Comparison of ENCODE assay signal across 9 cellular contexts in genomic region chr5:90475436-90475980, GRCh38. TPM values are rescaled to one million over a fixed set of nuclear protein-coding genes. Genes with fewer than 3 reads are reported as not detected.
DNase-seq lines count a peak whose midpoint lies in the region; ATAC-seq, FAIRE-seq and TF ChIP-seq lines count a peak whose summit lies in the region.
"Had no signal": no experiment of that assay in that cellular context is flagged by ENCODE, and none has a peak within 500 bp of the region (broad histone marks: within the 10 kb centered on the region; RNA-seq: fewer than 3 reads in every experiment).

No MANE protein-coding gene starts in this region.

- peaks cover 11% of the 10 kb centered on the region for H3K36me3 Mint-ChIP-seq in activated T-helper 17 cell treated with anti-CD3 and anti-CD28 coated beads, Interleukin-2, amount 50 U/mL, for 72 hours (ENCODE audit: low read depth)

- H3K27me3 Mint-ChIP-seq in activated T-helper 17 cell treated with anti-CD3 and anti-CD28 coated beads, Interleukin-2, amount 50 U/mL, for 72 hours, result no peaks in the 10 kb centered on the region

- H3K4me1 ChIP-seq in A549 (peaks cover 13% of the 10 kb centered on the region), HEK293 (ENCODE audit: control insufficient read depth, insufficient read depth, low read length) (no peaks in the 10 kb centered on the region)

- peaks cover 9% of the 10 kb centered on the region for H3K4me1 Mint-ChIP-seq in activated T-helper 17 cell treated with anti-CD3 and anti-CD28 coated beads, Interleukin-2, amount 50 U/mL, for 72 hours

- TF ChIP-seq POLR2A in A549 (IDR thresholded peaks at IDR 0.05; ENCODE audit: low read length), result no peak

- H3K9me3 Mint-ChIP-seq in activated T-helper 17 cell treated with anti-CD3 and anti-CD28 coated beads, Interleukin-2, amount 50 U/mL, for 72 hours, result no peaks in the 10 kb centered on the region

- H3K27ac ChIP-seq in A549 (peak overlapping the region; percentile 92 to 94), HEK293 (ENCODE audit: extremely low read depth, low read depth, low read length) (no peak overlapping the region)

- FAIRE-seq in A549 (lab: Jason Lieb, UNC), result no peak

- peak overlapping the region; percentile 98 for H3K4me3 Mint-ChIP-seq in activated T-helper 17 cell treated with anti-CD3 and anti-CD28 coated beads, Interleukin-2, amount 50 U/mL, for 72 hours

- no peak for ATAC-seq in A549
- no peak for ATAC-seq in activated T-helper 17 cell treated with anti-CD3 and anti-CD28 coated beads, Interleukin-2, amount 50 U/mL, for 72 hours (replicated peaks)
- no peak for ATAC-seq in HG03457 (IDR thresholded peaks at IDR 0.05; ENCODE audit: unreplicated experiment)
- ATAC-seq in HG02981 (IDR thresholded peaks at IDR 0.05; ENCODE audit: unreplicated experiment), result no peak

- no peak for TF ChIP-seq EP300 in A549 (IDR thresholded peaks at IDR 0.05)

- H3K27me3 ChIP-seq in kidney epithelial cell (ENCODE audit: control insufficient read depth, insufficient read depth, low read length), result no peaks in the 10 kb centered on the region
- H3K27me3 ChIP-seq: ovary had no signal

- no peaks in the 10 kb centered on the region for H3K9me3 ChIP-seq in A549
- H3K9me3 ChIP-seq in HEK293 (ENCODE audit: control insufficient read depth, insufficient read depth, low read depth, low read length), result no peaks in the 10 kb centered on the region
- H3K9me3 ChIP-seq: ovary had no signal

- TF ChIP-seq RAD21 in A549 (conservative IDR thresholded peaks at IDR 0.05 in 1 of 2, IDR thresholded peaks at IDR 0.05 in 1 of 2), result no peak

- CTCF ChIA-PET in A549 (lab: Yijun Ruan, JAX) (interaction anchor here (1.1 to 1.7 kb wide), 5 partner anchors 9 to 55 kb away, joined by 3 to 5 read pairs (median 5); partner anchors contain the start of gene LYSMD3), HEK293 (lab: Yijun Ruan, JAX) (interaction anchor here (0.7 to 1.8 kb wide), 6 partner anchors 9 to 308 kb away, joined by 3 to 9 read pairs (median 4); no protein-coding TSS in a partner anchor)

- peak overlapping the region; percentile 91 for H3K4me2 ChIP-seq in A549

- H3K4me3 ChIP-seq in A549, result peak overlapping the region; percentile 80
- no peak overlapping the region for H3K4me3 ChIP-seq in HEK293 (ENCODE audit: low read depth, low read length)
- peak overlapping the region; percentile 70 for H3K4me3 ChIP-seq in kidney epithelial cell (ENCODE audit: low read depth, low read length)

- no peak for DNase-seq in A549 (ENCODE audit: low read depth in 1 of 2, low spot score in 1 of 2)
- DNase-seq in kidney epithelial cell (ENCODE audit: low read depth), result no peak
- DNase-seq in KBM-7, result no peak
- DNase-seq in activated naive CD4-positive, alpha-beta T cell treated with anti-CD3 and anti-CD28 coated beads, Interleukin-2, amount 50 U/mL, for 16 hours, result no peak

- no peaks in the 10 kb centered on the region for H3K36me3 ChIP-seq in HEK293 (ENCODE audit: control insufficient read depth in 2 of 2, insufficient read depth in 1 of 2, low read length in 2 of 2)
- H3K36me3 ChIP-seq in kidney epithelial cell (ENCODE audit: control insufficient read depth, insufficient read depth, low read length), result no peaks in the 10 kb centered on the region
- H3K36me3 ChIP-seq: ovary had no signal

- no peak overlapping the region for H3K27ac Mint-ChIP-seq in activated T-helper 17 cell treated with anti-CD3 and anti-CD28 coated beads, Interleukin-2, amount 50 U/mL, for 72 hours

- in situ Hi-C loops in KBM-7 (cut with MboI; ENCODE audit: low pct_unique_long_range_greater_than_20kb, low sequenced_read_pairs), result no loop called here

- no peak for TF ChIP-seq CTCF in A549 (IDR thresholded peaks at IDR 0.05)
- TF ChIP-seq CTCF in HEK293 (tag by site-specific recombination; IDR thresholded peaks at IDR 0.05), result no peak
- no peak for TF ChIP-seq CTCF in kidney epithelial cell (IDR thresholded peaks at IDR 0.05; ENCODE audit: insufficient read depth, low read length, poor library complexity, severe bottlenecking)

- POLR2A ChIA-PET in A549 (lab: Yijun Ruan, JAX), result interaction anchor here (1.6 to 3.8 kb wide), 4 partner anchors 11 to 66 kb away, joined by 5 to 46 read pairs (median 13); partner anchors contain the start of genes CETN3 and LYSMD3
- POLR2A ChIA-PET in HEK293 (lab: Yijun Ruan, JAX), result interaction anchor here (0.9 to 1.8 kb wide), 6 partner anchors 12 to 66 kb away, joined by 3 to 15 read pairs (median 4); partner anchors contain the start of gene CETN3

- WGBS in A549 (ENCODE audit: missing lambda C conversion rate), result 83% methylated on average over 17 of the region's 17 CpGs

TF ChIP-seq in A549, 52 proteins besides CTCF, POLR2A, EP300 and RAD21:
- TF ChIP-seq RCOR1 (IDR thresholded peaks at IDR 0.05; ENCODE audit: low read depth, low read length) (no peak), FOXS1 (CRISPR knock-in tag; IDR thresholded peaks at IDR 0.05) (no peak)
- TF ChIP-seq, protein P1, sequence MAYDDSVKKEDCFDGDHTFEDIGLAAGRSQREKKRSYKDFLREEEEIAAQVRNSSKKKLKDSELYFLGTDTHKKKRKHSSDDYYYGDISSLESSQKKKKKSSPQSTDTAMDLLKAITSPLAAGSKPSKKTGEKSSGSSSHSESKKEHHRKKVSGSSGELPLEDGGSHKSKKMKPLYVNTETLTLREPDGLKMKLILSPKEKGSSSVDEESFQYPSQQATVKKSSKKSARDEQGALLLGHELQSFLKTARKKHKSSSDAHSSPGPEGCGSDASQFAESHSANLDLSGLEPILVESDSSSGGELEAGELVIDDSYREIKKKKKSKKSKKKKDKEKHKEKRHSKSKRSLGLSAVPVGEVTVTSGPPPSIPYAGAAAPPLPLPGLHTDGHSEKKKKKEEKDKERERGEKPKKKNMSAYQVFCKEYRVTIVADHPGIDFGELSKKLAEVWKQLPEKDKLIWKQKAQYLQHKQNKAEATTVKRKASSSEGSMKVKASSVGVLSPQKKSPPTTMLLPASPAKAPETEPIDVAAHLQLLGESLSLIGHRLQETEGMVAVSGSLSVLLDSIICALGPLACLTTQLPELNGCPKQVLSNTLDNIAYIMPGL (CRISPR knock-in tag; IDR thresholded peaks at IDR 0.05; ENCODE audit: borderline replicate concordance), result no peak

TF ChIP-seq in HEK293, 187 proteins besides CTCF, POLR2A, EP300 and RAD21:
- TF ChIP-seq KLF8 (tag by site-specific recombination; IDR thresholded peaks at IDR 0.05) (no peak), ZNF510 (tag by site-specific recombination; IDR thresholded peaks at IDR 0.05; ENCODE audit: insufficient replicate concordance) (no peak), ZNF155 (tag by site-specific recombination; IDR thresholded peaks at IDR 0.05) (no peak), ZNF639 (tag by site-specific recombination; IDR thresholded peaks at IDR 0.05) (no peak), ZNF19 (tag by site-specific recombination; IDR thresholded peaks at IDR 0.05; ENCODE audit: low read depth) (no peak), ZNF561 (tag by site-specific recombination; IDR thresholded peaks at IDR 0.05; ENCODE audit: borderline replicate concordance) (no peak), ZNF433 (tag by site-specific recombination; IDR thresholded peaks at IDR 0.05; ENCODE audit: low read depth) (no peak), KLF7 (tag by site-specific recombination; IDR thresholded peaks at IDR 0.05; ENCODE audit: borderline replicate concordance) (peak; percentile 25; the same call in 1 of the 2 replicates), ZNF473 (tag by site-specific recombination; IDR thresholded peaks at IDR 0.05) (no peak), ZNF221 (tag by site-specific recombination; IDR thresholded peaks at IDR 0.05; ENCODE audit: borderline replicate concordance) (no peak), KLF1 (tag by site-specific recombination; IDR thresholded peaks at IDR 0.05) (0 out of 2 replicates have a peak, but pooled peaks have one; percentile 32), ZNF610 (tag by site-specific recombination; IDR thresholded peaks at IDR 0.05; ENCODE audit: borderline replicate concordance) (no peak)

RNA-seq across cellular contexts. Expression of gene POLR3G, which starts 0.8 kb away (rescaled TPM):
- polyA plus RNA-seq in A549 (2011; rRNA removed) (15.7 and 22.6 TPM in 2 replicates), A549 (2017; fragmentation: RNase III; extraction: RNeasy Plus Mini Kit Qiagen cat#74134 plus additional on column Dnase treatment) (11.6 to 17.5 TPM (median 11.7 TPM) in 3 replicates)
- 18.5 and 28.6 TPM in 2 replicates for polyA plus RNA-seq in A549 (2012; cell fraction: cytosol; rRNA removed)
- polyA plus RNA-seq in A549 (2012; cell fraction: nucleus; rRNA removed), result 13.6 and 21.8 TPM in 2 replicates
- 2.4 and 3.5 TPM in 2 replicates for polyA minus RNA-seq in A549 (2011; rRNA and poly(A)+ RNA removed)
- total RNA-seq in activated T-helper 17 cell treated with anti-CD3 and anti-CD28 coated beads, Interleukin-2, amount 50 U/mL, for 72 hours, result 10 to 100 TPM in 1 of 2 donors, 1 to 10 TPM in 1; 5.3 to 22.9 TPM
- total RNA-seq in kidney epithelial cell, result 9.7 and 10.9 TPM in 2 replicates

RNA-seq across cellular contexts. Expression of gene MBLAC2, which starts 0.9 kb away (rescaled TPM):
- 4.4 and 5.3 TPM in 2 replicates for polyA plus RNA-seq in A549 (2011; rRNA removed)
- polyA plus RNA-seq in A549 (2012; cell fraction: cytosol; rRNA removed), result 1.5 and 2.2 TPM in 2 replicates
- polyA plus RNA-seq in A549 (2012; cell fraction: nucleus; rRNA removed), result 2.7 and 2.9 TPM in 2 replicates
- 4.4 to 5.7 TPM (median 5.4 TPM) in 3 replicates for polyA plus RNA-seq in A549 (2017; fragmentation: RNase III; extraction: RNeasy Plus Mini Kit Qiagen cat#74134 plus additional on column Dnase treatment)
- 3.4 and 4.2 TPM in 2 replicates for polyA minus RNA-seq in A549 (2011; rRNA and poly(A)+ RNA removed)
- total RNA-seq in activated T-helper 17 cell treated with anti-CD3 and anti-CD28 coated beads, Interleukin-2, amount 50 U/mL, for 72 hours, result 1 to 10 TPM; 2.4 to 3.5 TPM
- 4.6 and 5.6 TPM in 2 replicates for total RNA-seq in kidney epithelial cell

RNA-seq across cellular contexts. Expression of gene LYSMD3, which starts 53.9 kb away (rescaled TPM):
- polyA plus RNA-seq in A549 (2011; rRNA removed) (17.1 and 24.1 TPM in 2 replicates), A549 (2017; fragmentation: RNase III; extraction: RNeasy Plus Mini Kit Qiagen cat#74134 plus additional on column Dnase treatment) (9.5 to 11.1 TPM (median 10.6 TPM) in 3 replicates)
- 2.7 and 2.8 TPM in 2 replicates for polyA plus RNA-seq in A549 (2012; cell fraction: cytosol; rRNA removed)
- polyA plus RNA-seq in A549 (2012; cell fraction: nucleus; rRNA removed), result 1.2 and 1.3 TPM in 2 replicates
- polyA minus RNA-seq in A549 (2011; rRNA and poly(A)+ RNA removed), result 6.1 and 7.1 TPM in 2 replicates
- 10 to 100 TPM; 17.0 to 23.5 TPM for total RNA-seq in activated T-helper 17 cell treated with anti-CD3 and anti-CD28 coated beads, Interleukin-2, amount 50 U/mL, for 72 hours
- 14.9 and 16.2 TPM in 2 replicates for total RNA-seq in kidney epithelial cell
